10 cellular contexts compared by ENCODE assay signal in the genomic region with DNA sequence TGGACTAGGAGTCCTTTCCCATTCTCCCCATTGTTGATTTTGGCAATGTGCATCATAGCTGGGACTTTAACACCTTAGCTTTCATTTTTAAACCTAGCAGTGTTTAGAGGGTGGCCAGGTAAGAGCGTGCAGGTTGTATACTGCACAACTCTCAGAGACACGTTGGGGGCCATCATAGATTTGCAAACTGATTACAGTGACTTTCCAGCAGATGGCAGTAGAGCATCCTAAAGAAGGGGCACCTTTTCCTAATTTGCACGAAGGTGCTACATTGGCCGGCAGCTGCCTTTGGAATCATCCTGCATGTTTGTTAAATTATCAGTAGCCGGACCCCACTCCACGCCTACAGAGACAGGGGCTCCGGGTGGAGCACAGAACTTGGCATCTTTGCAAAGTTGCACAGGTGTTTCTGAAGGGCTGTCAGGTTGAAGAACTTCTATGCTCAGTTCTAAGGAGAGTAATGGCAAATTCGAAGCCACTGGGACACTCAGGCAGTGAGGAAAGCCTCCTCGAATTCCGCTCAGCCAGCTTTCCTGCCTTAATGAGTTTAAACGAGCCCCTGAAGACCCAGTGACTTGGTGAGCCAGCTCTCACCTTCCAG. TPM values are rescaled to one million over a fixed set of nuclear protein-coding genes. Genes with fewer than 3 reads are reported as not detected.
DNase-seq lines count a peak whose midpoint lies in the region; ATAC-seq and TF ChIP-seq lines count a peak whose summit lies in the region.
"Had no signal": no experiment of that assay in that cellular context is flagged by ENCODE, and none has a peak within 500 bp of the region (broad histone marks: within the 10 kb centered on the region; RNA-seq: fewer than 3 reads in every experiment).

No MANE protein-coding gene starts in this region.

- DNase-seq in AG09309 (ENCODE audit: low read depth) (no peak), GM06990 (ENCODE audit: extremely low read depth, insufficient read length) (no peak), NCI-H2029 treated with DMSO at 0.1 percent for 48 hours (lab: John Stamatoyannopoulos, UW) (peak; percentile 33), WTC11 (ENCODE audit: low spot score) (peak; percentile 27), fibroblast of peridontal ligament (ENCODE audit: extremely low read depth) (peak; percentile 20), prostate gland (ENCODE audit: low spot score) (peak; percentile 39)

- no peak for TF ChIP-seq POLR2A in prostate gland (IDR thresholded peaks at IDR 0.05)

- TF ChIP-seq CTCF in AG09309 (IDR thresholded peaks at IDR 0.05; ENCODE audit: control insufficient read depth, insufficient read depth, low read depth, low read length, missing control alignments): peak; percentile 53
- TF ChIP-seq CTCF in GM06990 (IDR thresholded peaks at IDR 0.05; ENCODE audit: insufficient read depth, low read length, poor library complexity, severe bottlenecking): peak; percentile 69
- peak; percentile 43; the same call in 1 of the 2 replicates for TF ChIP-seq CTCF in WTC11 (IDR thresholded peaks at IDR 0.05)
- TF ChIP-seq CTCF in prostate gland (IDR thresholded peaks at IDR 0.05): peak in 3 of 4 experiments; percentile 56 to 77 (median 71)

- no peaks in the 10 kb centered on the region for H3K27me3 ChIP-seq in GM06990 (replicated peaks; ENCODE audit: control insufficient read depth, insufficient read depth, low read length)
- H3K27me3 ChIP-seq in prostate gland (replicated peaks; ENCODE audit: insufficient read depth): no peaks in the 10 kb centered on the region

- intact Hi-C loops in prostate gland (cut with DNase I): no loop called here

- WGBS in prostate gland: 17% methylated on average over 11 of the region's 11 CpGs

- no peak overlapping the region for H3K27ac Mint-ChIP-seq in WTC11

- peaks cover 9% of the 10 kb centered on the region for H3K4me1 Mint-ChIP-seq in WTC11

- H3K27ac ChIP-seq in prostate gland: no peak overlapping the region

- no peaks in the 10 kb centered on the region for H3K4me1 ChIP-seq in prostate gland (replicated peaks)

- H3K36me3 ChIP-seq in GM06990 (ENCODE audit: control insufficient read depth, insufficient read depth, low read length) (no peaks in the 10 kb centered on the region), prostate gland (no peaks in the 10 kb centered on the region)

- ATAC-seq in WTC11 (peak; percentile 83), GM19455 (IDR thresholded peaks at IDR 0.05; ENCODE audit: unreplicated experiment) (no peak), GM18861 (IDR thresholded peaks at IDR 0.05; ENCODE audit: unreplicated experiment) (no peak)

- no peaks in the 10 kb centered on the region for H3K9me3 Mint-ChIP-seq in WTC11

- no peaks in the 10 kb centered on the region for H3K36me3 Mint-ChIP-seq in WTC11

- POLR2A ChIA-PET in WTC11 (lab: Charles Lee): interaction anchor here (0.5 to 1.5 kb wide), 2 partner anchors 9 to 15 kb away, joined by 3 read pairs; no protein-coding TSS in a partner anchor

- H3K27me3 Mint-ChIP-seq in WTC11 (ENCODE audit: low read depth): no peaks in the 10 kb centered on the region

- H3K4me3 ChIP-seq in AG09309 (ENCODE audit: control insufficient read depth, low read depth, low read length) (no peak overlapping the region), GM06990 (replicated peaks; ENCODE audit: low read depth, low read length) (no peak overlapping the region), prostate gland (no peak overlapping the region)

- H3K4me3 Mint-ChIP-seq in WTC11: no peak overlapping the region

- H3K9me3 ChIP-seq in prostate gland: no peaks in the 10 kb centered on the region

- CTCF ChIA-PET in WTC11 (lab: Charles Lee): interaction anchor here (0.6 to 5.9 kb wide), 32 partner anchors 8 to 803 kb away, joined by 3 to 61 read pairs (median 4); no protein-coding TSS in a partner anchor

TF ChIP-seq in WTC11, 78 proteins besides CTCF, POLR2A, EP300 and RAD21:
- TF ChIP-seq GTF2I (CRISPR knock-in tag; conservative IDR thresholded peaks at IDR 0.05) (0 out of 2 replicates have a peak, but pooled peaks have one; percentile 62), MLX (CRISPR knock-in tag; IDR thresholded peaks at IDR 0.05) (no peak), SMAD3 (CRISPR knock-in tag; IDR thresholded peaks at IDR 0.05; ENCODE audit: borderline replicate concordance) (0 out of 2 replicates have a peak, but pooled peaks have one; percentile 50)

RNA-seq across cellular contexts. Expression of gene LHFPL7, which starts 7.7 kb away (rescaled TPM):
- total RNA-seq in WTC11 (2021): not detected in 3 replicates
- total RNA-seq in prostate gland: not detected
- total RNA-seq: glomerular endothelial cell, urinary bladder had no signal

RNA-seq across cellular contexts. Expression of gene KIAA1671, which starts 13.7 kb away (rescaled TPM):
- total RNA-seq in WTC11 (2021) (22.0 to 26.0 TPM (median 24.0 TPM) in 3 replicates), prostate gland (10 to 100 TPM; 44.8 to 53.1 TPM)

Comparison
In these comparisons a context has a peak if more than half of its experiments do, and no peak if none do; other contexts are left out.
1. DNase-seq: peak in NCI-H2029 treated with DMSO at 0.1 percent for 48 hours (single experiment), WTC11 (single experiment), fibroblast of peridontal ligament (single experiment) and prostate gland (single experiment); none in AG09309 (single experiment) and GM06990 (single experiment).
2. Peak in every context shown above with its lines, with median percentiles within 50 percentile points of each other: CTCF ChIP-seq.